Comparison of ENCODE assay signal across 25 cellular contexts in the genomic region with DNA sequence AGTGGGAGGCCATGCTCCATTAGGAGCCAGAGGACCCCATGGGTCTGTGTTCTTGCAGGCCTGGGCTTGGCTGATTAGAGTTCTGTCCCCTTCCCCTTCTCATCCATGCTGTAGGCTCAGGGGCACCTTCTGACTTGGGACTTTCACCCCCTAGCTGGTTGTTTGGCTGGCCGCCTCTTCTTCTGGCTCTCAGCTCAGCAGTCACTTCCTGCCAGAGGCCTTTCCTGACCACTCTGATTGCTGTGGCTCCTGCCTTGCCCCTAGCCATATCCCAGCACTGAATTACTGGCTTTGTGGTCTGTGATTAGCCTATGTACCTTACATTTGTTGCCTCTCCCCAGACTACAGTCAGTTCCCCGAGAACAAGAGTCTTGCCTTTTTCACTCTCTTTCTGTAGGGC. TPM values are rescaled to one million over a fixed set of nuclear protein-coding genes. Genes with fewer than 3 reads are reported as not detected.
DNase-seq lines count a peak whose midpoint lies in the region; ATAC-seq and TF ChIP-seq lines count a peak whose summit lies in the region.
"Had no signal": no experiment of that assay in that cellular context is flagged by ENCODE, and none has a peak within 500 bp of the region (broad histone marks: within the 10 kb centered on the region; RNA-seq: fewer than 3 reads in every experiment).

No MANE protein-coding gene starts in this region.

- ATAC-seq in GM19455 (IDR thresholded peaks at IDR 0.05; ENCODE audit: unreplicated experiment), result no peak
- ATAC-seq: activated T-helper 17 cell treated with anti-CD3 and anti-CD28 coated beads, Interleukin-2, amount 50 U/mL, for 72 hours; sciatic nerve had no signal

- no peak overlapping the region for H3K9ac ChIP-seq in HUES64 (ENCODE audit: low read depth, low read length)
- H3K9ac ChIP-seq: KMS-11 had no signal

- H3K27me3 ChIP-seq in HUES64 (ENCODE audit: insufficient read depth, low read length), result no peaks in the 10 kb centered on the region
- H3K27me3 ChIP-seq: tibial nerve had no signal

- DNase-seq in COLO829 (ENCODE audit: low spot score) (peak; percentile 39), foreskin melanocyte (peak; percentile 53), islet precursor cell (peak; percentile 77), erythroblast (lab: John Stamatoyannopoulos, UW) (no peak), DMS153 treated with DMSO at 0.1 percent for 48 hours (lab: John Stamatoyannopoulos, UW; ENCODE audit: unreplicated experiment) (no peak)
- no peak for DNase-seq in activated CD8-positive, alpha-beta memory T cell treated with anti-CD3 and anti-CD28 coated beads, Interleukin-2, amount 50 U/mL, for 48 hours
- DNase-seq: activated CD4-positive, alpha-beta memory T cell treated with anti-CD3 and anti-CD28 coated beads, Interleukin-2, amount 10 ng/mL, durations not matched to agents 7 days and 5 days; activated naive CD4-positive, alpha-beta T cell treated with anti-CD3 and anti-CD28 coated beads, Interleukin-2, amount 50 U/mL, for 16 hours; DMS79; effector CD4-positive, alpha-beta T cell; GF-D8; GOT3; NCI-H1417 treated with DMSO at 0.1 percent for 48 hours; NCI-H2081; NCI-H69; PC-9; SHP77 treated with DMSO at 0.1 percent for 48 hours; stimulated activated CD4-positive, alpha-beta T cell treated with anti-CD3 and anti-CD28 coated beads, Interleukin-4, amount 100 ng/mL, for 1 hour had no signal

- no peak for TF ChIP-seq POLR2A in erythroblast (IDR thresholded peaks at IDR 0.05; ENCODE audit: low read length)

- peak overlapping the region; percentile 34; the same call in 1 of the 2 replicates for H3K27ac ChIP-seq in HUES64 (ENCODE audit: low read depth, low read length)
- H3K27ac ChIP-seq: KMS-11, PC-9, tibial nerve had no signal

- H3K4me3 ChIP-seq in HUES64 (ENCODE audit: low read length), result no peak overlapping the region
- H3K4me3 ChIP-seq: PC-9, tibial nerve had no signal

- no peaks in the 10 kb centered on the region for H3K9me3 ChIP-seq in HUES64 (ENCODE audit: insufficient read depth, low read depth, low read length)
- H3K9me3 ChIP-seq: tibial nerve had no signal

- peaks cover 21% of the 10 kb centered on the region for H3K4me1 ChIP-seq in HUES64 (ENCODE audit: insufficient read depth, low read length)
- H3K4me1 ChIP-seq: tibial nerve had no signal

- H3K36me3 ChIP-seq in HUES64 (ENCODE audit: insufficient read depth, low read length), result no peaks in the 10 kb centered on the region
- H3K36me3 ChIP-seq: tibial nerve had no signal

- 51% methylated on average over 2 of the region's 2 CpGs for WGBS in HUES64

RNA-seq across cellular contexts. Expression of gene ENTREP1, which starts 14.6 kb away (rescaled TPM):
- 8.0 TPM for polyA plus RNA-seq in HUES64 (2013, experiment 1 of 2)
- polyA plus RNA-seq in HUES64 (2013, experiment 2 of 2), result 8.0 TPM
- polyA plus RNA-seq: CD14-positive monocyte had no signal

Comparison
In these comparisons a context has a peak if more than half of its experiments do, and no peak if none do; other contexts are left out.
1. DNase-seq: peak in COLO829 (single experiment), foreskin melanocyte (single experiment) and islet precursor cell (single experiment); none in erythroblast (0 of 2), DMS153 treated with DMSO at 0.1 percent for 48 hours (single experiment) and activated CD8-positive, alpha-beta memory T cell treated with anti-CD3 and anti-CD28 coated beads, Interleukin-2, amount 50 U/mL, for 48 hours (single experiment).